Comparison of ENCODE assay signal across 8 cellular contexts in genomic region chr4:89111833-89112563, GRCh38. TPM values are rescaled to one million over a fixed set of nuclear protein-coding genes. Genes with fewer than 3 reads are reported as not detected.
A peak's percentile ranks its signal among the peaks of the same experiment; 100 is the strongest.
DNase-seq lines count a peak whose midpoint lies in the region; TF ChIP-seq lines count a peak whose summit lies in the region.

No MANE protein-coding gene starts in this region.

- peak overlapping the region; percentile 81 to 88 (median 81) for H3K4me3 ChIP-seq in subcutaneous abdominal adipose tissue (ENCODE audit: low read depth in 1 of 5, low read length in 5 of 5)

- peaks cover 34% of the 10 kb centered on the region for H3K27me3 Mint-ChIP-seq in T-helper 1 cell treated with Interleukin-12 subunit alpha and Interleukin-12 subunit beta and Interleukin-4 antibody, amounts not matched to agents 30 μg/mL and 1 μg/mL, for 36 hours (ENCODE audit: low read depth)
- H3K27me3 Mint-ChIP-seq in brain: peaks cover 30% of the 10 kb centered on the region

- H3K9me3 Mint-ChIP-seq in T-helper 1 cell treated with Interleukin-12 subunit alpha and Interleukin-12 subunit beta and Interleukin-4 antibody, amounts not matched to agents 30 μg/mL and 1 μg/mL, for 36 hours: peaks cover 4% of the 10 kb centered on the region
- H3K9me3 Mint-ChIP-seq in brain: peaks cover 6 to 14% (median 11%) of the 10 kb centered on the region in 5 experiments

- peaks cover 0 to 24% (median 21%) of the 10 kb centered on the region in 5 donors for H3K4me1 ChIP-seq in subcutaneous abdominal adipose tissue (ENCODE audit: control insufficient read depth in 5 of 5, insufficient read depth in 5 of 5, low read length in 5 of 5)

- no peaks in the 10 kb centered on the region for H3K27me3 ChIP-seq in subcutaneous abdominal adipose tissue (ENCODE audit: control insufficient read depth in 5 of 5, insufficient read depth in 4 of 5, low read length in 5 of 5)

- H3K4me3 Mint-ChIP-seq in T-helper 1 cell treated with Interleukin-12 subunit alpha and Interleukin-12 subunit beta and Interleukin-4 antibody, amounts not matched to agents 30 μg/mL and 1 μg/mL, for 36 hours: peak overlapping the region; percentile 85
- H3K4me3 Mint-ChIP-seq in brain: peak overlapping the region; percentile 87 to 95 (median 91)

- H3K36me3 ChIP-seq in subcutaneous abdominal adipose tissue (ENCODE audit: control insufficient read depth in 5 of 5, insufficient read depth in 5 of 5, low read length in 5 of 5): peaks cover 0 to 3% (median 0%) of the 10 kb centered on the region in 5 donors

- H3K27ac ChIP-seq in subcutaneous abdominal adipose tissue (ENCODE audit: low read depth, low read length): peak overlapping the region; percentile 78

- H3K36me3 Mint-ChIP-seq in T-helper 1 cell treated with Interleukin-12 subunit alpha and Interleukin-12 subunit beta and Interleukin-4 antibody, amounts not matched to agents 30 μg/mL and 1 μg/mL, for 36 hours (ENCODE audit: low read depth): peaks cover 3% of the 10 kb centered on the region
- peaks cover 43% of the 10 kb centered on the region for H3K36me3 Mint-ChIP-seq in brain

- TF ChIP-seq CTCF in brain (conservative IDR thresholded peaks at IDR 0.05): no peak

- H3K9me3 ChIP-seq in subcutaneous abdominal adipose tissue (ENCODE audit: control insufficient read depth in 5 of 5, low read length in 5 of 5): no peaks in the 10 kb centered on the region

- peak overlapping the region in 4 of 5 donors; percentile 56 to 79 (median 70) for H3K9ac ChIP-seq in subcutaneous abdominal adipose tissue (ENCODE audit: low read length in 5 of 5)

- DNase-seq in T-helper 1 cell (no peak), NAMALWA (ENCODE audit: low spot score) (peak; percentile 9), kidney glomerular epithelial cell (lab: John Stamatoyannopoulos, UW) (peak; percentile 40), mesenteric fat pad (ENCODE audit: low spot score) (no peak)
- DNase-seq in effector CD8-positive, alpha-beta T cell (lab: John Stamatoyannopoulos, UW): no peak

- H3K27ac Mint-ChIP-seq in T-helper 1 cell treated with Interleukin-12 subunit alpha and Interleukin-12 subunit beta and Interleukin-4 antibody, amounts not matched to agents 30 μg/mL and 1 μg/mL, for 36 hours: peak overlapping the region; percentile 32
- peak overlapping the region; percentile 84 to 95 (median 93) for H3K27ac Mint-ChIP-seq in brain

- H3K4me1 Mint-ChIP-seq in T-helper 1 cell treated with Interleukin-12 subunit alpha and Interleukin-12 subunit beta and Interleukin-4 antibody, amounts not matched to agents 30 μg/mL and 1 μg/mL, for 36 hours (ENCODE audit: low read depth): peaks cover 18% of the 10 kb centered on the region
- peaks cover 29% of the 10 kb centered on the region for H3K4me1 Mint-ChIP-seq in brain

RNA-seq across cellular contexts. Expression of gene TIGD2, which starts 0.7 kb away (rescaled TPM):
- 3.1 TPM for polyA plus RNA-seq in brain (ENCODE audit: insufficient read depth, low read depth, low replicate concordance)
- total RNA-seq in mesenteric fat pad: 4.3 TPM

RNA-seq across cellular contexts. Expression of gene FAM13A, which starts 55.0 kb away (rescaled TPM):
- polyA plus RNA-seq in brain (ENCODE audit: insufficient read depth, low read depth, low replicate concordance): 4.0 TPM
- 29.6 TPM for total RNA-seq in mesenteric fat pad

Comparison
In these comparisons a context has a peak if more than half of its experiments do, and no peak if none do; other contexts are left out.
1. DNase-seq: peak in NAMALWA (single experiment) and kidney glomerular epithelial cell (single experiment); none in T-helper 1 cell (0 of 5), effector CD8-positive, alpha-beta T cell (single experiment) and mesenteric fat pad (single experiment).